Comparison of ENCODE assay signal across 9 cellular contexts in genomic region chr9:101429736-101430135, GRCh38. TPM values are rescaled to one million over a fixed set of nuclear protein-coding genes. Genes with fewer than 3 reads are reported as not detected.
"Had no signal": no experiment of that assay in that cellular context is flagged by ENCODE, and none has a peak within 500 bp of the region (broad histone marks: within the 10 kb centered on the region; RNA-seq: fewer than 3 reads in every experiment).

No MANE protein-coding gene starts in this region.

- H3K27ac ChIP-seq: HL-60 had no signal

- H2AFZ ChIP-seq: GM23338 had no signal

- ATAC-seq: GM23338, K562 had no signal

- H3K4me2 ChIP-seq: GM23338 had no signal

- H3K4me3 ChIP-seq: GM23338, K562 had no signal

- DNase-seq: H9, HCEC 1CT, IMR-90, KG1 had no signal

RNA-seq across cellular contexts. Expression of gene ALDOB, which starts 5.8 kb away (rescaled TPM):
- total RNA-seq: GM23338, H1, H9, HT1080, IMR-90 had no signal

RNA-seq across cellular contexts. Expression of gene BAAT, which starts 44.9 kb away (rescaled TPM):
- total RNA-seq: HT1080, IMR-90 had no signal
